In genomic region chr3:87227835-87228144, GRCh38 we compare ENCODE assay signal across 8 cellular contexts. TPM values are rescaled to one million over a fixed set of nuclear protein-coding genes. Genes with fewer than 3 reads are reported as not detected.
DNase-seq lines count a peak whose midpoint lies in the region; ATAC-seq and TF ChIP-seq lines count a peak whose summit lies in the region.

No MANE protein-coding gene starts in this region.

- peak overlapping the region; percentile 96 for H3K4me3 ChIP-seq in HUES64 (ENCODE audit: low read length)

- peaks cover 9% of the 10 kb centered on the region for H3K27me3 Mint-ChIP-seq in activated CD8-positive, alpha-beta memory T cell treated with anti-CD3 and anti-CD28 coated beads, Interleukin-2, amount 10 ng/mL, durations not matched to agents 7 days and 5 days
- peaks cover 7% of the 10 kb centered on the region for H3K27me3 Mint-ChIP-seq in chondrocyte (ENCODE audit: low read depth)
- H3K27me3 Mint-ChIP-seq in natural killer cell treated with Interleukin-12 subunit alpha and Interleukin-12 subunit beta and Interleukin-15 and Interleukin-18, amount 100 ng/mL, for 72 hours, result peaks cover 4 to 5% of the 10 kb centered on the region in 2 donors

- H3K27ac Mint-ChIP-seq in activated CD8-positive, alpha-beta memory T cell treated with anti-CD3 and anti-CD28 coated beads, Interleukin-2, amount 10 ng/mL, durations not matched to agents 7 days and 5 days, result peak overlapping the region; percentile 90
- H3K27ac Mint-ChIP-seq in chondrocyte (ENCODE audit: unreplicated experiment), result peak overlapping the region; percentile 97
- peak overlapping the region; percentile 91 to 98 for H3K27ac Mint-ChIP-seq in natural killer cell treated with Interleukin-12 subunit alpha and Interleukin-12 subunit beta and Interleukin-15 and Interleukin-18, amount 100 ng/mL, for 72 hours

- peaks cover 3% of the 10 kb centered on the region for H3K36me3 Mint-ChIP-seq in activated CD8-positive, alpha-beta memory T cell treated with anti-CD3 and anti-CD28 coated beads, Interleukin-2, amount 10 ng/mL, durations not matched to agents 7 days and 5 days
- H3K36me3 Mint-ChIP-seq in chondrocyte (ENCODE audit: low read depth), result peaks cover 7% of the 10 kb centered on the region
- H3K36me3 Mint-ChIP-seq in natural killer cell treated with Interleukin-12 subunit alpha and Interleukin-12 subunit beta and Interleukin-15 and Interleukin-18, amount 100 ng/mL, for 72 hours, result peaks cover 5% of the 10 kb centered on the region

- H3K27ac ChIP-seq in HUES64 (ENCODE audit: low read depth, low read length), result peak overlapping the region; percentile 89

- no peak for DNase-seq in activated CD8-positive, alpha-beta memory T cell treated with anti-CD3 and anti-CD28 coated beads, Interleukin-2, amount 10 ng/mL, durations not matched to agents 7 days and 5 days
- DNase-seq in activated CD8-positive, alpha-beta memory T cell treated with anti-CD3 and anti-CD28 coated beads, Interleukin-2, amount 50 U/mL, for 4 hours, result no peak
- DNase-seq in chondrocyte (ENCODE audit: low spot score) (no peak), DMS79 treated with DMSO at 0.1 percent for 48 hours (lab: John Stamatoyannopoulos, UW) (no peak), NCI-H1436 (lab: John Stamatoyannopoulos, UW) (no peak)
- no peak for DNase-seq in natural killer cell treated with Interleukin-12 subunit alpha and Interleukin-12 subunit beta and Interleukin-15 and Interleukin-18, amount 100 ng/mL, for 72 hours (ENCODE audit: low spot score)
- DNase-seq in stimulated activated CD8-positive, alpha-beta memory T cell treated with anti-CD3 and anti-CD28 coated beads, Interleukin-4, amount 100 ng/mL, for 48 hours, result no peak

- CTCF ChIA-PET in activated CD8-positive, alpha-beta memory T cell treated with anti-CD3 and anti-CD28 coated beads, Interleukin-2, amount 10 ng/mL, durations not matched to agents 7 days and 5 days (lab: Charles Lee), result interaction anchor here (1.7 kb wide), 1 partner anchor 18 kb away, joined by 6 read pairs; no protein-coding TSS in a partner anchor

- peak overlapping the region; percentile 87 for H3K4me3 Mint-ChIP-seq in activated CD8-positive, alpha-beta memory T cell treated with anti-CD3 and anti-CD28 coated beads, Interleukin-2, amount 10 ng/mL, durations not matched to agents 7 days and 5 days
- peak overlapping the region; percentile 94 for H3K4me3 Mint-ChIP-seq in chondrocyte (ENCODE audit: unreplicated experiment)
- peak overlapping the region; percentile 98 for H3K4me3 Mint-ChIP-seq in natural killer cell treated with Interleukin-12 subunit alpha and Interleukin-12 subunit beta and Interleukin-15 and Interleukin-18, amount 100 ng/mL, for 72 hours

- H3K27me3 ChIP-seq in HUES64 (ENCODE audit: insufficient read depth, low read length), result no peaks in the 10 kb centered on the region

- no peak for ATAC-seq in activated CD8-positive, alpha-beta memory T cell treated with anti-CD3 and anti-CD28 coated beads, Interleukin-2, amount 10 ng/mL, durations not matched to agents 7 days and 5 days
- no peak for ATAC-seq in natural killer cell treated with Interleukin-12 subunit alpha and Interleukin-12 subunit beta and Interleukin-15 and Interleukin-18, amount 100 ng/mL, for 72 hours

- TF ChIP-seq CTCF in chondrocyte (IDR thresholded peaks at IDR 0.05), result no peak

- H3K9me3 ChIP-seq in HUES64 (ENCODE audit: insufficient read depth, low read depth, low read length), result no peaks in the 10 kb centered on the region

- H3K36me3 ChIP-seq in HUES64 (ENCODE audit: insufficient read depth, low read length), result no peaks in the 10 kb centered on the region

- peaks cover 23% of the 10 kb centered on the region for H3K4me1 ChIP-seq in HUES64 (ENCODE audit: insufficient read depth, low read length)

- H3K9ac ChIP-seq in HUES64 (ENCODE audit: low read depth, low read length), result peak overlapping the region; percentile 92

- H3K9me3 Mint-ChIP-seq in activated CD8-positive, alpha-beta memory T cell treated with anti-CD3 and anti-CD28 coated beads, Interleukin-2, amount 10 ng/mL, durations not matched to agents 7 days and 5 days (ENCODE audit: low read depth), result no peaks in the 10 kb centered on the region
- H3K9me3 Mint-ChIP-seq in chondrocyte (ENCODE audit: low read depth), result no peaks in the 10 kb centered on the region
- no peaks in the 10 kb centered on the region for H3K9me3 Mint-ChIP-seq in natural killer cell treated with Interleukin-12 subunit alpha and Interleukin-12 subunit beta and Interleukin-15 and Interleukin-18, amount 100 ng/mL, for 72 hours

- peaks cover 25% of the 10 kb centered on the region for H3K4me1 Mint-ChIP-seq in activated CD8-positive, alpha-beta memory T cell treated with anti-CD3 and anti-CD28 coated beads, Interleukin-2, amount 10 ng/mL, durations not matched to agents 7 days and 5 days
- peaks cover 44% of the 10 kb centered on the region for H3K4me1 Mint-ChIP-seq in chondrocyte (ENCODE audit: low read depth)
- H3K4me1 Mint-ChIP-seq in natural killer cell treated with Interleukin-12 subunit alpha and Interleukin-12 subunit beta and Interleukin-15 and Interleukin-18, amount 100 ng/mL, for 72 hours (ENCODE audit: low read depth in 2 of 2), result peaks cover 22 to 41% of the 10 kb centered on the region in 2 donors

- WGBS in HUES64, result 1% methylated on average over 3 of the region's 3 CpGs

RNA-seq across cellular contexts. Expression of gene CHMP2B, which starts 0.7 kb away (rescaled TPM):
- total RNA-seq in activated CD8-positive, alpha-beta memory T cell treated with anti-CD3 and anti-CD28 coated beads, Interleukin-2, amount 10 ng/mL, durations not matched to agents 7 days and 5 days, result 10 to 100 TPM; 22.5 to 26.3 TPM
- polyA plus RNA-seq in HUES64 (2013, experiment 1 of 2), result 39.0 TPM
- 46.1 TPM for polyA plus RNA-seq in HUES64 (2013, experiment 2 of 2)
- total RNA-seq in chondrocyte, result 36.0 to 41.8 TPM (median 36.2 TPM) in 3 replicates
- 10 to 100 TPM; 29.8 to 29.9 TPM for total RNA-seq in natural killer cell treated with Interleukin-12 subunit alpha and Interleukin-12 subunit beta and Interleukin-15 and Interleukin-18, amount 100 ng/mL, for 72 hours

RNA-seq across cellular contexts. Expression of gene POU1F1, which starts 48.6 kb away (rescaled TPM):
- total RNA-seq in activated CD8-positive, alpha-beta memory T cell treated with anti-CD3 and anti-CD28 coated beads, Interleukin-2, amount 10 ng/mL, durations not matched to agents 7 days and 5 days, result not detected
- polyA plus RNA-seq in HUES64 (2013, experiment 1 of 2), result not detected
- polyA plus RNA-seq in HUES64 (2013, experiment 2 of 2), result not detected
- not detected in 3 replicates for total RNA-seq in chondrocyte
- not detected for total RNA-seq in natural killer cell treated with Interleukin-12 subunit alpha and Interleukin-12 subunit beta and Interleukin-15 and Interleukin-18, amount 100 ng/mL, for 72 hours
